ENCODE assay signal across 17 cellular contexts in genomic region chr3:194731496-194732073, GRCh38.
"Had no signal": no experiment of that assay in that cellular context is flagged by ENCODE, and none has a peak within 500 bp of the region (broad histone marks: within the 10 kb centered on the region; RNA-seq: fewer than 3 reads in every experiment).

No MANE protein-coding gene starts in this region.

- ATAC-seq: activated CD8-positive, alpha-beta T cell treated with anti-CD3 and anti-CD28 coated beads for 36 hours; gastroesophageal sphincter; right lobe of liver had no signal

- H3K27ac ChIP-seq: breast epithelium, gastroesophageal sphincter, hepatocyte, right lobe of liver, tibial nerve, WERI-Rb-1 had no signal

- H3K4me1 ChIP-seq: breast epithelium, gastroesophageal sphincter, right lobe of liver, tibial nerve had no signal

- H3K4me3 ChIP-seq: breast epithelium, gastroesophageal sphincter, hepatocyte, right lobe of liver, tibial nerve had no signal

- H3K36me3 ChIP-seq: breast epithelium, gastroesophageal sphincter, right lobe of liver, tibial nerve, WERI-Rb-1 had no signal

- H3K9me3 ChIP-seq: breast epithelium, right lobe of liver had no signal

- DNase-seq: activated CD4-positive, alpha-beta T cell treated with anti-CD3 and anti-CD28 coated beads for 4 hours; activated CD8-positive, alpha-beta memory T cell treated with anti-CD3 and anti-CD28 coated beads, Interleukin-2, amount 50 U/mL, for 4 hours; activated CD8-positive, alpha-beta T cell treated with anti-CD3 and anti-CD28 coated beads for 36 hours; activated naive CD4-positive, alpha-beta T cell; aorta; dermis blood vessel endothelial cell; kidney; mesendoderm; occipital lobe; right lobe of liver; stimulated activated CD4-positive, alpha-beta T cell treated with anti-CD3 and anti-CD28 coated beads, Interleukin-2, amount 100 ng/mL, for 24 hours; stimulated activated naive B cell treated with anti-CD40 and anti-IgM and Interleukin-4, amounts not matched to agents 10 μg/mL and 1 μg/mL and 100 μg/mL, for 72 hours; WERI-Rb-1 had no signal
